In the genomic region with DNA sequence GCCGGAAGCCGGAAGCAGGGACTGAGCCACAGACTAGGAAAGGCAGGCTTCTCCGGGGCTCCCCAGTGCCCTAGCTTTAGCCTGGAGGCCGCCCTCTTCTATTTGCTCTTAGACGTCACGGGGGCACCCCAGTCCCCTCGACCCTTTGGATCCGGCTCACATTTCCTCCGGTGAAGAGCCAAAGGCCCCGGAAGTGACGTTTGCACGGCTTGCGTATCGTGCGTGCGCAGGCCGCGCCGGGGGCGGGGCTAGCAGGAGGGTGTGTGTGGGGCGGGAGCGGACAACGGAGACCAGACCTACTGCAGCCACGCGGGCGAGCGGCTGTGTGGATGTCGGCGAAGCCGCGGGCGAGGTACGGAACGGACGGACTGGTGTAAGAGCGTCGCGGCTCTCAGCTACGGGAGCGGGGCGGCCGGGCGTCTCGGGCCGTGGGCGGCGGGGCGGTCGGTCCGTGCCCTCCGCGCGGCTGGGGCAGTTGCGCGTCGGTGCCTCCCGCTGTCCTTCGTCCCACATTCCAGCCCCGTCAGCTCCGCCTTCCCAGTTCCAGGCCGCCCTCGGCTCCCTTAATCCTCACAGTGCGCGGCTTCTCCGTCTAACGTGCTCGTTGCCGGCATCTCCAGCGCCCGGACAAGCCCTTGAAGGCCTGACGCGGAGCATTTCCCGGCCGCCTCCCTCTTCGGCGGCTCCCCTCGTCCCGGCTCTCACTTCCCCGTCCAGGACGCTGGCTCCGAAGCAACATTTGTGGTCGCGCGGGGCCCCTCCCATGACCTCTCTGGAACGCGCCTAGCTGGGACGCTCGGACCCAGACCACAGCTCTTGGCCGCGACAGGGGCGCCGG, we compare ENCODE assay signal across 8 cellular contexts. TPM values are rescaled to one million over a fixed set of nuclear protein-coding genes. Genes with fewer than 3 reads are reported as not detected.
DNase-seq lines count a peak whose midpoint lies in the region; ATAC-seq and TF ChIP-seq lines count a peak whose summit lies in the region.

No MANE protein-coding gene starts in this region.

- H3K27ac Mint-ChIP-seq in activated T-cell treated with anti-CD3 and anti-CD28 coated beads, Interleukin-2, amount 50 U/mL, for 72 hours: peak overlapping the region; percentile 94

- peaks cover 1 to 4% of the 10 kb centered on the region in 2 donors for H3K36me3 Mint-ChIP-seq in activated T-cell treated with anti-CD3 and anti-CD28 coated beads, Interleukin-2, amount 50 U/mL, for 72 hours (ENCODE audit: insufficient read depth in 2 of 2)

- H3K9me3 ChIP-seq in esophagus squamous epithelium: no peaks in the 10 kb centered on the region

- peak overlapping the region; percentile 97 to 99 (median 98) for H3K27ac ChIP-seq in esophagus squamous epithelium

- H3K4me3 Mint-ChIP-seq in activated T-cell treated with anti-CD3 and anti-CD28 coated beads, Interleukin-2, amount 50 U/mL, for 72 hours: peak overlapping the region; percentile 95

- H3K27me3 Mint-ChIP-seq in activated T-cell treated with anti-CD3 and anti-CD28 coated beads, Interleukin-2, amount 50 U/mL, for 72 hours (ENCODE audit: low read depth): no peaks in the 10 kb centered on the region

- H3K4me3 ChIP-seq in esophagus squamous epithelium: peak overlapping the region; percentile 87 to 92 (median 90)

- 0% methylated on average over 4 to 36 of the region's 92 CpGs for WGBS in esophagus squamous epithelium, 2 donors

- peaks cover 29% of the 10 kb centered on the region for H3K4me1 Mint-ChIP-seq in activated T-cell treated with anti-CD3 and anti-CD28 coated beads, Interleukin-2, amount 50 U/mL, for 72 hours (ENCODE audit: low read depth)

- no peaks in the 10 kb centered on the region for H3K36me3 ChIP-seq in esophagus squamous epithelium

- no peaks in the 10 kb centered on the region for H3K27me3 ChIP-seq in esophagus squamous epithelium

- DNase-seq in DMS79 (lab: John Stamatoyannopoulos, UW) (peak; percentile 97), KG1 (lab: John Stamatoyannopoulos, UW) (peak; percentile 92), esophagus squamous epithelium (lab: John Stamatoyannopoulos, UW) (peak; percentile 95), myocyte (ENCODE audit: low read depth) (peak; percentile 100)
- peak; percentile 99 for DNase-seq in activated T-cell treated with anti-CD3 and anti-CD28 coated beads, Interleukin-2, amount 50 U/mL, for 72 hours
- DNase-seq in stimulated activated CD8-positive, alpha-beta memory T cell treated with anti-CD3 and anti-CD28 coated beads, Interleukin-7, amount 100 ng/mL, for 4 hours (ENCODE audit: low read depth in 2 of 2): peak; percentile 91 to 95

- peak; percentile 94 for ATAC-seq in GM21737 (IDR thresholded peaks at IDR 0.05; ENCODE audit: unreplicated experiment)
- peak; percentile 94 to 96 for ATAC-seq in activated T-cell treated with anti-CD3 and anti-CD28 coated beads, Interleukin-2, amount 50 U/mL, for 72 hours (replicated peaks in 1 of 2)

- peak in 1 of 6 experiments; percentile 42 for TF ChIP-seq CTCF in esophagus squamous epithelium (IDR thresholded peaks at IDR 0.05)

- intact Hi-C loops in esophagus squamous epithelium (cut with DNase I): no loop called here

- peak in 3 of 4 donors; percentile 80 to 98 (median 97) for TF ChIP-seq POLR2A in esophagus squamous epithelium (IDR thresholded peaks at IDR 0.05)

- peaks cover 3 to 25% (median 13%) of the 10 kb centered on the region in 3 donors for H3K4me1 ChIP-seq in esophagus squamous epithelium

- no peaks in the 10 kb centered on the region for H3K9me3 Mint-ChIP-seq in activated T-cell treated with anti-CD3 and anti-CD28 coated beads, Interleukin-2, amount 50 U/mL, for 72 hours

TF ChIP-seq in PFSK-1, 5 proteins besides CTCF, POLR2A, EP300 and RAD21:
- TF ChIP-seq REST (IDR thresholded peaks at IDR 0.05; ENCODE audit: insufficient read depth in 1 of 2, low read depth in 2 of 2, low read length in 2 of 2): 0 out of 4 replicates have a peak, but pooled peaks of 1 of the 2 experiments have one; percentile 13
- peak; percentile 94 for TF ChIP-seq TAF1 (IDR thresholded peaks at IDR 0.05; ENCODE audit: borderline replicate concordance, insufficient read depth, low read length)
- TF ChIP-seq POLR2AphosphoS5 (IDR thresholded peaks at IDR 0.05; ENCODE audit: low read depth, low read length): peak; percentile 96
- TF ChIP-seq FOXP2 (optimal IDR thresholded peaks at IDR 0.05; ENCODE audit: borderline replicate concordance, extremely low read depth, extremely low read length, insufficient read depth): peak; percentile 85
- TF ChIP-seq SIN3A (IDR thresholded peaks at IDR 0.05; ENCODE audit: borderline replicate concordance, insufficient read depth, low read length): peak; percentile 82

RNA-seq across cellular contexts. Expression of gene KCTD7, which starts 25.8 kb away (rescaled TPM):
- 13.7 TPM for polyA plus RNA-seq in PFSK-1 (2012; ENCODE audit: insufficient read length, low read depth)
- 10 to 100 TPM; 12.2 to 14.9 TPM for total RNA-seq in activated T-cell treated with anti-CD3 and anti-CD28 coated beads, Interleukin-2, amount 50 U/mL, for 72 hours
- 1 to 10 TPM in 3 of 4 donors, under 1 TPM in 1; 0.99 to 6.1 (median 3.5) TPM for total RNA-seq in esophagus squamous epithelium
- total RNA-seq in myocyte: 19.7 and 25.8 TPM in 2 replicates
- 34.3 TPM for polyA plus RNA-seq in myocyte (2012)

Comparison
In these comparisons a context has a peak if more than half of its experiments do, and no peak if none do; other contexts are left out.
1. Peak in every context shown above with its lines: DNase-seq, ATAC-seq, H3K4me3 ChIP-seq and H3K27ac ChIP-seq.